1 cellular context compared by ENCODE assay signal in genomic region chr1:202811296-202812175, GRCh38.
TF ChIP-seq lines count a peak whose summit lies in the region.

No MANE protein-coding gene starts in this region.

TF ChIP-seq in K562, 482 proteins besides CTCF, POLR2A, EP300 and RAD21 (continues in another document):
- 0 out of 2 replicates have a peak, but pooled peaks have one; percentile 38 for TF ChIP-seq ZC3H8 (IDR thresholded peaks at IDR 0.05)
- no peak for TF ChIP-seq MEIS2 (IDR thresholded peaks at IDR 0.05; ENCODE audit: partially characterized antibody)
- peak; percentile 33; the same call in 1 of the 2 replicates for TF ChIP-seq ZBTB7A (IDR thresholded peaks at IDR 0.05; ENCODE audit: borderline replicate concordance, control insufficient read depth, low read depth, low read length)
- TF ChIP-seq ZNF3 (CRISPR knock-in tag; IDR thresholded peaks at IDR 0.05) = no peak
- peak; percentile 50; the same call in 1 of the 2 replicates for TF ChIP-seq ETV1 (tag; conservative IDR thresholded peaks at IDR 0.05; ENCODE audit: low read depth)
- 0 out of 2 replicates have a peak, but pooled peaks have one; percentile 32 for TF ChIP-seq E2F5 (CRISPR knock-in tag; IDR thresholded peaks at IDR 0.05)
- peak in 1 of 2 experiments; percentile 56; a peak in 2 of 4 replicates for TF ChIP-seq FOXA3 (CRISPR knock-in tag; conservative IDR thresholded peaks at IDR 0.05 in 1 of 2, IDR thresholded peaks at IDR 0.05 in 1 of 2)
- TF ChIP-seq ETS1 (conservative IDR thresholded peaks at IDR 0.05; ENCODE audit: control insufficient read depth, low read depth, low read length) = 0 out of 2 replicates have a peak, but pooled peaks have one; percentile 30
- TF ChIP-seq TEAD1 (CRISPR knock-in tag; IDR thresholded peaks at IDR 0.05) = peak in 1 of 2 experiments; percentile 68; a peak in 1 of 4 replicates
- TF ChIP-seq PRDM10 (IDR thresholded peaks at IDR 0.05; ENCODE audit: partially characterized antibody) = peak; percentile 83
- peak; percentile 41 to 58 for TF ChIP-seq E2F6 (IDR thresholded peaks at IDR 0.05; ENCODE audit: borderline replicate concordance in 1 of 2, extremely low read depth in 1 of 2, insufficient read depth in 1 of 2, insufficient read length in 1 of 2, low read depth in 1 of 2, low read length in 1 of 2, poor library complexity in 1 of 2, severe bottlenecking in 1 of 2)
- peak; percentile 74 for TF ChIP-seq MGA (IDR thresholded peaks at IDR 0.05)
- TF ChIP-seq BHLHE40 (IDR thresholded peaks at IDR 0.05; ENCODE audit: low read length) = peak; percentile 63; the same call in 1 of the 2 replicates
- TF ChIP-seq SMARCE1 (IDR thresholded peaks at IDR 0.05) = 0 out of 2 replicates have a peak, but pooled peaks have one; percentile 5
- no peak for TF ChIP-seq RBM22 (IDR thresholded peaks at IDR 0.05; ENCODE audit: low read depth, low read length, poor library complexity, severe bottlenecking)
- no peak for TF ChIP-seq SREBF1 (IDR thresholded peaks at IDR 0.05; ENCODE audit: borderline replicate concordance, low read depth, low read length)
- TF ChIP-seq CHD1 (IDR thresholded peaks at IDR 0.05; ENCODE audit: low read length) = peak; percentile 65
- TF ChIP-seq ZBTB26 (CRISPR knock-in tag; IDR thresholded peaks at IDR 0.05) = 0 out of 2 replicates have a peak, but pooled peaks have one; percentile 35
- TF ChIP-seq JUN (IDR thresholded peaks at IDR 0.05; ENCODE audit: borderline replicate concordance, low read depth, low read length) = no peak
- TF ChIP-seq JUN (CRISPR knock-in tag; IDR thresholded peaks at IDR 0.05; ENCODE audit: borderline replicate concordance) = 0 out of 2 replicates have a peak, but pooled peaks have one; percentile 13
- TF ChIP-seq SAP30 (IDR thresholded peaks at IDR 0.05; ENCODE audit: borderline replicate concordance, insufficient read depth, low read depth, low read length, poor library complexity, severe bottlenecking) = peak; percentile 19
- TF ChIP-seq ZNF384 (IDR thresholded peaks at IDR 0.05; ENCODE audit: low read depth, low read length) = 0 out of 2 replicates have a peak, but pooled peaks have one; percentile 3
- no peak for TF ChIP-seq KLF13 (tag; IDR thresholded peaks at IDR 0.05; ENCODE audit: borderline replicate concordance, low read depth)
- no peak for TF ChIP-seq ZNF655 (CRISPR knock-in tag; IDR thresholded peaks at IDR 0.05)
- TF ChIP-seq E2F4 (CRISPR knock-in tag; IDR thresholded peaks at IDR 0.05; ENCODE audit: low read depth) = 0 out of 2 replicates have a peak, but pooled peaks have one; percentile 5
- no peak for TF ChIP-seq CGGBP1 (CRISPR knock-in tag; IDR thresholded peaks at IDR 0.05)
- peak in 1 of 2 experiments; percentile 11; a peak in 1 of 4 replicates for TF ChIP-seq NRF1 (conservative IDR thresholded peaks at IDR 0.05 in 1 of 2, IDR thresholded peaks at IDR 0.05 in 1 of 2)
